Comparison of ENCODE assay signal across 8 cellular contexts in the genomic region with DNA sequence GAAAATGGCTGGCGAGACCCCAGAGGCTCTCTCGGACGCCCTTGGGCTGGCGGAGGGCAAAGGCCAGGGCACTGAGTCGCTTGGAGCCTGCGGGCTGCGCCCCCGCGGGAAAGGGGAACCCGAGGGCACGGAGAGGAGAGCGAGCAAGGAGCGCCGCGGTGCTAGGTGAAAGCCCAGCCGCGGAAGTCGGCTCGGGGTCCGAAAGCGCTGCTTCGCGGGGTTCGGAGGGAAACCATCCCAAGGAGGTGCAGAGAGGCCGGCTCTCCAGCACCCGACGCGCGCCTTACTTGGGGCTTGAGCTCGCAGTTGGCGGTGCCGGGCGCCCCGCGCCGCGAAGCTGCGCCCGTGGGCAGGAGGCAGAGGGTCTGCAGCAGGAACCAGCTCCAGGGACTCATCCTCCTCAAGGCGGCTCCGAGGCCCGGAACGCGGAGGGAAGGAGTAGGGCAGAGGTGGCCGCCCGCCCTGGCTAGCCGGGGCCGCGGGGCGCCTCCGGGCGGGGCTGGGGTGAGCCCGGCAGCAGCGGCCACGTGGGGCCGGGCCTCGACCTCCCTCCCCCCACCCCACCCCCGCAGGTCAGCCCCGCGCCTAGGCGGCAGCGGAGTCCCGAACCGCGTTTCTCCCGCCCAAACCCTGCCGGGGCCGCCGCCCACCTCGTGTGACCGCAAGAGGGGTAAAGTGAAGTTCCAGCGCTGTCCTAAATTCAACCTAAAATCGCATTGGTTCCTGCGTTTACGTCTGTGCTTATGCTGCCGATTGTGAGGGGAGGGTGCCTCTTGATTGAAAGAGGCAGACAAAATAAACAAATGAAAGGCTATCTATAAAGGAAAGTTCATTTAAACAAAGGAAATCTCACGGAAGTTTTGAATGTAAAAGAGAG. TPM values are rescaled to one million over a fixed set of nuclear protein-coding genes. Genes with fewer than 3 reads are reported as not detected.
DNase-seq lines count a peak whose midpoint lies in the region; ATAC-seq and TF ChIP-seq lines count a peak whose summit lies in the region.

A gene with protein sequence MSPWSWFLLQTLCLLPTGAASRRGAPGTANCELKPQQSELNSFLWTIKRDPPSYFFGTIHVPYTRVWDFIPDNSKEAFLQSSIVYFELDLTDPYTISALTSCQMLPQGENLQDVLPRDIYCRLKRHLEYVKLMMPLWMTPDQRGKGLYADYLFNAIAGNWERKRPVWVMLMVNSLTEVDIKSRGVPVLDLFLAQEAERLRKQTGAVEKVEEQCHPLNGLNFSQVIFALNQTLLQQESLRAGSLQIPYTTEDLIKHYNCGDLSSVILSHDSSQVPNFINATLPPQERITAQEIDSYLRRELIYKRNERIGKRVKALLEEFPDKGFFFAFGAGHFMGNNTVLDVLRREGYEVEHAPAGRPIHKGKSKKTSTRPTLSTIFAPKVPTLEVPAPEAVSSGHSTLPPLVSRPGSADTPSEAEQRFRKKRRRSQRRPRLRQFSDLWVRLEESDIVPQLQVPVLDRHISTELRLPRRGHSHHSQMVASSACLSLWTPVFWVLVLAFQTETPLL (minus strand): TSS at position 440 of the 877 bp plus-strand sequence. CDS start 45 bp downstream, at position 395.

- H3K4me3 ChIP-seq in DND-41 (ENCODE audit: low read depth in 1 of 2, low read length in 2 of 2) (peak within 1 kb of the TSS in 1 of 2 experiments; percentile 38; a peak in 2 of 4 replicates), gastroesophageal sphincter (peak within 1 kb of the TSS; percentile 41 to 56), prostate gland (peak within 1 kb of the TSS; percentile 19 to 34)

- peak within 1 kb of the TSS; percentile 16; the same call in 1 of the 2 replicates for H3K9ac ChIP-seq in DND-41 (ENCODE audit: low read depth, low read length)

- intact Hi-C loops in prostate gland (cut with DNase I) = loop anchor here (5.0 kb wide), 1 partner anchor 384 kb away; no protein-coding TSS in a partner anchor

- DNase-seq in DND-41 (no peak), LoVo (ENCODE audit: low spot score) (peak; percentile 56), prostate gland (ENCODE audit: low spot score) (no peak), cerebellar nuclear complex (lab: John Stamatoyannopoulos, UW) (no peak)
- DNase-seq in activated T-cell treated with anti-CD3 and anti-CD28 coated beads, Interleukin-2, amount 50 U/mL, for 48 hours = peak; percentile 81 to 83

- no peak for TF ChIP-seq CTCF in DND-41 (IDR thresholded peaks at IDR 0.05; ENCODE audit: borderline replicate concordance, extremely low read depth, low read length, poor library complexity, severe bottlenecking)
- no peak for TF ChIP-seq CTCF in gastroesophageal sphincter (IDR thresholded peaks at IDR 0.05)
- no peak for TF ChIP-seq CTCF in prostate gland (IDR thresholded peaks at IDR 0.05)

- ATAC-seq in DND-41 (ENCODE audit: insufficient read depth, low read depth) (no peak), gastroesophageal sphincter (peak; percentile 14), HG03175 (IDR thresholded peaks at IDR 0.05; ENCODE audit: unreplicated experiment) (no peak), HG03442 (IDR thresholded peaks at IDR 0.05; ENCODE audit: unreplicated experiment) (no peak)

- H3K79me2 ChIP-seq in DND-41 (ENCODE audit: insufficient read depth, low read length) = no peaks in the 10 kb centered on the region

- no peaks in the 10 kb centered on the region for H4K20me1 ChIP-seq in DND-41 (ENCODE audit: insufficient read depth, low read length)

- peak within 1 kb of the TSS; percentile 53; the same call in 1 of the 2 replicates for H2AFZ ChIP-seq in DND-41 (ENCODE audit: low read depth, low read length)

- H3K4me1 ChIP-seq in DND-41 (ENCODE audit: insufficient read depth, low read length) = peaks cover 15% of the 10 kb centered on the region
- H3K4me1 ChIP-seq in gastroesophageal sphincter = peaks cover 0 to 35% (median 21%) of the 10 kb centered on the region in 3 donors
- H3K4me1 ChIP-seq in prostate gland (replicated peaks) = peaks cover 8% of the 10 kb centered on the region

- no peaks in the 10 kb centered on the region for H3K36me3 ChIP-seq in DND-41 (ENCODE audit: insufficient read depth, low read length)
- no peaks in the 10 kb centered on the region for H3K36me3 ChIP-seq in gastroesophageal sphincter
- H3K36me3 ChIP-seq in prostate gland = no peaks in the 10 kb centered on the region

- 0 to 2% methylated on average over 4 of the region's 77 CpGs for WGBS in gastroesophageal sphincter (ENCODE audit: low coverage in 1 of 2), 2 donors
- WGBS in prostate gland = 1% methylated on average over 58 of the region's 77 CpGs

- H3K9me3 ChIP-seq in DND-41 (ENCODE audit: insufficient read depth, low read length, severe bottlenecking) = no peaks in the 10 kb centered on the region
- no peaks in the 10 kb centered on the region for H3K9me3 ChIP-seq in gastroesophageal sphincter
- no peaks in the 10 kb centered on the region for H3K9me3 ChIP-seq in prostate gland

- H3K27ac ChIP-seq in DND-41 (ENCODE audit: low read length) (no peak within 1 kb of the TSS), gastroesophageal sphincter (peak within 1 kb of the TSS in 1 of 4 donors; percentile 5), prostate gland (no peak within 1 kb of the TSS)

- TF ChIP-seq POLR2A in gastroesophageal sphincter (IDR thresholded peaks at IDR 0.05) = no peak
- no peak for TF ChIP-seq POLR2A in prostate gland (IDR thresholded peaks at IDR 0.05)

- H3K27me3 ChIP-seq in DND-41 (ENCODE audit: insufficient read depth, low read length, poor library complexity) (peaks cover 46% of the 10 kb centered on the region), gastroesophageal sphincter (peaks cover 53% of the 10 kb centered on the region), prostate gland (replicated peaks; ENCODE audit: insufficient read depth) (peaks cover 14% of the 10 kb centered on the region)

- TF ChIP-seq EP300 in gastroesophageal sphincter (IDR thresholded peaks at IDR 0.05) = no peak

- H3K4me2 ChIP-seq in DND-41 (ENCODE audit: insufficient read depth, low read length) = peak within 1 kb of the TSS; percentile 63

RNA-seq across cellular contexts. Expression of the gene that starts here (rescaled TPM):
- total RNA-seq in gastroesophageal sphincter (1 to 10 TPM in 2 of 4 donors, under 1 TPM in 2; 0.47 to 2.7 (median 1.4) TPM), prostate gland (10 to 100 TPM in 1 of 2 donors, not detected in 1; 10.3 TPM)

Comparison
In these comparisons a context has a peak if more than half of its experiments do, and no peak if none do; other contexts are left out.
1. DNase-seq: peak in LoVo (single experiment) and activated T-cell treated with anti-CD3 and anti-CD28 coated beads, Interleukin-2, amount 50 U/mL, for 48 hours (2 of 2); none in DND-41 (single experiment), prostate gland (single experiment) and cerebellar nuclear complex (0 of 2).